ENCODE assay signal across 11 cellular contexts in genomic region chr5:140146523-140146842, GRCh38. TPM values are rescaled to one million over a fixed set of nuclear protein-coding genes. Genes with fewer than 3 reads are reported as not detected.
A peak's percentile ranks its signal among the peaks of the same experiment; 100 is the strongest.
DNase-seq lines count a peak whose midpoint lies in the region; ATAC-seq, FAIRE-seq and TF ChIP-seq lines count a peak whose summit lies in the region.
"Had no signal": no experiment of that assay in that cellular context is flagged by ENCODE, and none has a peak within 500 bp of the region (broad histone marks: within the 10 kb centered on the region; RNA-seq: fewer than 3 reads in every experiment).

No MANE protein-coding gene starts in this region.

- CTCF ChIA-PET in A673 (lab: Charles Lee): no interaction called here

- intact Hi-C loops in ovary (cut with DNase I): loop anchor here in 2 of 4 donors (5.0 to 10.0 kb wide), 2 partner anchors 74 to 302 kb away; no protein-coding TSS in a partner anchor
- intact Hi-C loops in A673 (cut with micrococcal nuclease; ENCODE audit: unreplicated experiment): no loop called here

- no peaks in the 10 kb centered on the region for H3K36me3 Mint-ChIP-seq in T-helper 17 cell (ENCODE audit: low read depth)

- DNase-seq in T-helper 17 cell (no peak), iPS DF 6.9 (ENCODE audit: low read depth, low spot score) (no peak), ovary (no peak), GM12892 (ENCODE audit: insufficient read length) (no peak), A673 (ENCODE audit: low spot score) (no peak)
- DNase-seq: SJCRH30 had no signal

- H3K36me3 ChIP-seq in BLaER1 treated with 17β-estradiol and CSF1 and Interleukin-3, amounts not matched to agents 10 nM and 100 nM: no peaks in the 10 kb centered on the region
- H3K36me3 ChIP-seq in iPS DF 6.9 (ENCODE audit: control insufficient read depth, insufficient read depth, low read length): no peaks in the 10 kb centered on the region
- no peaks in the 10 kb centered on the region for H3K36me3 ChIP-seq in ovary
- H3K36me3 ChIP-seq in A673 (ENCODE audit: insufficient read depth, low read length, poor library complexity, severe bottlenecking): no peaks in the 10 kb centered on the region
- H3K36me3 ChIP-seq: SJCRH30 had no signal

- H3K27me3 ChIP-seq in BLaER1 treated with 17β-estradiol and CSF1 and Interleukin-3, amounts not matched to agents 10 nM and 100 nM: peaks cover 38 to 44% (median 41%) of the 10 kb centered on the region in 11 experiments
- H3K27me3 ChIP-seq in iPS DF 6.9 (ENCODE audit: control insufficient read depth, insufficient read depth, low read length) (peaks cover 31% of the 10 kb centered on the region), ovary (no peaks in the 10 kb centered on the region), A673 (replicated peaks; ENCODE audit: insufficient read depth, low read depth, low read length, poor library complexity) (no peaks in the 10 kb centered on the region)
- H3K27me3 ChIP-seq: SJCRH30 had no signal

- H3K4me1 ChIP-seq in BLaER1 treated with 17β-estradiol and CSF1 and Interleukin-3, amounts not matched to agents 10 nM and 100 nM: peaks cover 13 to 46% (median 34%) of the 10 kb centered on the region in 10 experiments; a peak in 19 of 20 replicates
- H3K4me1 ChIP-seq in iPS DF 6.9 (ENCODE audit: control insufficient read depth, insufficient read depth, low read length) (no peaks in the 10 kb centered on the region), ovary (ENCODE audit: insufficient read depth) (peaks cover 7% of the 10 kb centered on the region), A673 (ENCODE audit: insufficient read depth, low read length, poor library complexity, severe bottlenecking) (no peaks in the 10 kb centered on the region)
- H3K4me1 ChIP-seq: SJCRH30 had no signal

- peaks cover 7% of the 10 kb centered on the region for H3K27me3 Mint-ChIP-seq in T-helper 17 cell

- H3K27ac Mint-ChIP-seq in T-helper 17 cell: peak overlapping the region; percentile 19
- H3K27ac Mint-ChIP-seq: CD4-positive, alpha-beta T cell had no signal

- no peak for TF ChIP-seq POLR2A in ovary (IDR thresholded peaks at IDR 0.05)
- no peak for TF ChIP-seq POLR2A in GM12892 (IDR thresholded peaks at IDR 0.05; ENCODE audit: low read depth, low read length)

- POLR2A ChIA-PET in A673 (lab: Charles Lee; ENCODE audit: low non-redundant PET): interaction anchor here (0.7 kb wide), 1 partner anchor 28 kb away, joined by 6 read pairs; no protein-coding TSS in a partner anchor

- BruUV-seq in A673 (replicated peaks; lab: Mats Ljungman, UMichigan): no TSS peak

- H4K20me1 ChIP-seq in BLaER1 treated with 17β-estradiol and CSF1 and Interleukin-3, amounts not matched to agents 10 nM and 100 nM: peaks cover 8 to 41% (median 20%) of the 10 kb centered on the region in 11 experiments; a peak in 14 of 22 replicates

- H3K4me1 Mint-ChIP-seq in T-helper 17 cell: peaks cover 21% of the 10 kb centered on the region

- H3K9me3 ChIP-seq in BLaER1 treated with 17β-estradiol and CSF1 and Interleukin-3, amounts not matched to agents 10 nM and 100 nM (replicated peaks in 1 of 11): no peaks in the 10 kb centered on the region
- no peaks in the 10 kb centered on the region for H3K9me3 ChIP-seq in T-helper 17 cell (ENCODE audit: control insufficient read depth, low read length, poor library complexity, severe bottlenecking)
- no peaks in the 10 kb centered on the region for H3K9me3 ChIP-seq in iPS DF 6.9 (ENCODE audit: control insufficient read depth, insufficient read depth, low read length)
- no peaks in the 10 kb centered on the region for H3K9me3 ChIP-seq in ovary
- no peaks in the 10 kb centered on the region for H3K9me3 ChIP-seq in A673 (ENCODE audit: low read depth, low read length, poor library complexity, severe bottlenecking)
- H3K9me3 ChIP-seq: SJCRH30 had no signal

- H3K4me3 Mint-ChIP-seq in T-helper 17 cell: peak overlapping the region; percentile 60
- H3K4me3 Mint-ChIP-seq: CD4-positive, alpha-beta T cell had no signal

- H3K4me3 ChIP-seq in BLaER1 treated with 17β-estradiol and CSF1 and Interleukin-3, amounts not matched to agents 10 nM and 100 nM: peak overlapping the region; percentile 46 to 67 (median 58); a peak in 19 of 20 replicates
- H3K4me3 ChIP-seq in iPS DF 6.9 (ENCODE audit: low read length) (peak overlapping the region; percentile 63; the same call in 1 of the 2 replicates), ovary (peak overlapping the region; percentile 31), A673 (ENCODE audit: low read depth, low read length, poor library complexity, severe bottlenecking) (no peak overlapping the region)
- H3K4me3 ChIP-seq: SJCRH30 had no signal

- no CpG with 5 or more reads among the region's 14 CpGs for WGBS in iPS DF 6.9 (ENCODE audit: insufficient coverage, insufficient read length)
- 59 to 76% (median 60%) methylated on average over 14 of the region's 14 CpGs for WGBS in ovary, 3 donors

- FAIRE-seq in GM12892 (lab: Jason Lieb, UNC): no peak

- peak overlapping the region in 9 of 11 experiments; percentile 24 to 58 (median 48); a peak in 11 of 22 replicates for H3K9ac ChIP-seq in BLaER1 treated with 17β-estradiol and CSF1 and Interleukin-3, amounts not matched to agents 10 nM and 100 nM

- ATAC-seq in T-helper 17 cell: no peak
- ATAC-seq in HG03354 (IDR thresholded peaks at IDR 0.05; ENCODE audit: poor library complexity, severe bottlenecking, unreplicated experiment): no peak
- no peak for ATAC-seq in HG02884 (IDR thresholded peaks at IDR 0.05; ENCODE audit: unreplicated experiment)

- no peak for TF ChIP-seq EP300 in ovary (IDR thresholded peaks at IDR 0.05)

- H3K27ac ChIP-seq in BLaER1 treated with 17β-estradiol and CSF1 and Interleukin-3, amounts not matched to agents 10 nM and 100 nM: no peak overlapping the region
- H3K27ac ChIP-seq in iPS DF 6.9 (ENCODE audit: low read length) (no peak overlapping the region), ovary (no peak overlapping the region), A673 (ENCODE audit: low read depth, low read length, poor library complexity, severe bottlenecking) (no peak overlapping the region)
- H3K27ac ChIP-seq: SJCRH30, VCaP had no signal

- no peak for TF ChIP-seq CTCF in ovary (IDR thresholded peaks at IDR 0.05)
- no peak for TF ChIP-seq CTCF in A673 (conservative IDR thresholded peaks at IDR 0.05; ENCODE audit: low read depth, low read length)

- peak overlapping the region; percentile 86 to 99 (median 95) for H3K4me2 ChIP-seq in BLaER1 treated with 17β-estradiol and CSF1 and Interleukin-3, amounts not matched to agents 10 nM and 100 nM

RNA-seq across cellular contexts. Expression of gene IGIP, which starts 20.7 kb away (rescaled TPM):
- total RNA-seq in T-helper 17 cell (1 to 10 TPM; 3.2 to 3.7 TPM), ovary (10 to 100 TPM in 6 of 7 donors, 1 to 10 TPM in 1; 8.6 to 17.3 (median 15.5) TPM), A673 (2021) (2.5 and 2.7 TPM in 2 replicates)
- 1 to 10 TPM; 6.8 to 8.8 TPM for polyA plus RNA-seq in ovary
- polyA plus RNA-seq in GM12892 (2012; ENCODE audit: missing spikeins): 1.3 TPM

RNA-seq across cellular contexts. Expression of gene CYSTM1, which starts 28.5 kb away (rescaled TPM):
- 1 to 10 TPM; 7.8 to 8.8 TPM for total RNA-seq in T-helper 17 cell
- 100 to 1,000 TPM in 1 of 7 donors, 10 to 100 TPM in 6; 24.6 to 143 (median 40.6) TPM for total RNA-seq in ovary
- polyA plus RNA-seq in ovary: 10 to 100 TPM; 34.1 to 35.4 TPM
- 71.3 TPM for polyA plus RNA-seq in GM12892 (2012; ENCODE audit: missing spikeins)
- total RNA-seq in A673 (2021): 33.3 and 35.5 TPM in 2 replicates

RNA-seq across cellular contexts. Expression of gene PURA, which starts 32.6 kb away (rescaled TPM):
- total RNA-seq in T-helper 17 cell (10 to 100 TPM in 1 of 2 donors, 1 to 10 TPM in 1; 9.0 to 10.3 TPM), ovary (10 to 100 TPM; 19.5 to 35.5 (median 29.8) TPM), A673 (2021) (9.5 and 12.3 TPM in 2 replicates)
- 10 to 100 TPM in 1 of 2 donors, 1 to 10 TPM in 1; 6.3 to 11.0 TPM for polyA plus RNA-seq in ovary
- 4.2 TPM for polyA plus RNA-seq in GM12892 (2012; ENCODE audit: missing spikeins)
